9 cellular contexts compared by ENCODE assay signal in the genomic region with DNA sequence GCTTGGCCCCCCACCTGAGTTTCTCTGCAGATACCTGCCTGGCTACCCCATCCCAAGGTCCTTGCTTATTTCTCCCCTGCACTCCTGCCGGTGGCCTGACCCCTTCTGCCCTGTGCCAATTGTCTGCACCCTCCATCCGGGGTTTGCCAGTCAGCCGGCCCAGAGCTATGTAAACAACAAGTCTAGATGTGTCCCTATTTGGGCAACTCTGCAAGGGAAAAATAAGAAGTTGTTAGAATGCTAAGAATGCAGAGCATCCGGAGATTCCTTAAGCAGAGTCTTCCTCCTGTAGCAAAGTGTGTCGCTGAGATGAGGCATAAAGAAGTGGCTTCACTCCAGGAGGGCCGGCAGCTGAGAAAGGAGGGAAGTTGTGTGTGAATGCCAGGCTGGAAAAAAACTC. TPM values are rescaled to one million over a fixed set of nuclear protein-coding genes. Genes with fewer than 3 reads are reported as not detected.
DNase-seq lines count a peak whose midpoint lies in the region; ATAC-seq, FAIRE-seq and TF ChIP-seq lines count a peak whose summit lies in the region.
"Had no signal": no experiment of that assay in that cellular context is flagged by ENCODE, and none has a peak within 500 bp of the region (broad histone marks: within the 10 kb centered on the region; RNA-seq: fewer than 3 reads in every experiment).

No MANE protein-coding gene starts in this region.

- ATAC-seq in SK-N-SH treated with all-trans-retinoic acid at 6 μM for 48 hours: peak; percentile 53
- ATAC-seq in left cardiac atrium: no peak

- H3F3A ChIP-seq in smooth muscle cell (ENCODE audit: low read depth): peaks cover 4% of the 10 kb centered on the region

- no peak overlapping the region for H3K9ac ChIP-seq in smooth muscle cell (ENCODE audit: low read depth)

- WGBS in smooth muscle cell (ENCODE audit: low lambda C conversion rate): 9% methylated on average over 6 of the region's 6 CpGs
- WGBS in small intestine, 3 donors: 47 to 68% (median 62%) methylated on average over 6 of the region's 6 CpGs

- DNase-seq in H7 (peak; percentile 77), hepatic stellate cell (ENCODE audit: low spot score) (peak; percentile 57), smooth muscle cell (lab: John Stamatoyannopoulos, UW; ENCODE audit: unreplicated experiment) (no peak), small intestine (no peak), left cardiac atrium (no peak), NOMO-1 treated with dmso at 0.1 percent for 144 hours (lab: John Stamatoyannopoulos, UW; ENCODE audit: unreplicated experiment) (no peak)
- DNase-seq: activated CD8-positive, alpha-beta memory T cell treated with anti-CD3 and anti-CD28 coated beads for 24 hours had no signal

- no peak for TF ChIP-seq CTCF in smooth muscle cell (IDR thresholded peaks at IDR 0.05; ENCODE audit: borderline replicate concordance, insufficient read depth, poor library complexity, severe bottlenecking)

- intact Hi-C loops in left cardiac atrium (cut with DNase I): no loop called here

- H3K79me2 ChIP-seq in smooth muscle cell (ENCODE audit: low read depth): no peaks in the 10 kb centered on the region

- H3K4me2 ChIP-seq in smooth muscle cell: peak overlapping the region; percentile 27

- H3K4me3 ChIP-seq in H7 (ENCODE audit: insufficient read depth, low read depth, low read length) (no peak overlapping the region), smooth muscle cell (no peak overlapping the region), small intestine (ENCODE audit: low read depth in 1 of 2, low read length in 2 of 2) (no peak overlapping the region)

- no peaks in the 10 kb centered on the region for H4K20me1 ChIP-seq in smooth muscle cell (ENCODE audit: low read depth)

- H3K9me3 ChIP-seq in smooth muscle cell (replicated peaks; ENCODE audit: low read depth): no peaks in the 10 kb centered on the region
- no peaks in the 10 kb centered on the region for H3K9me3 ChIP-seq in small intestine (ENCODE audit: control insufficient read depth, low read depth)

- H3K27ac ChIP-seq in smooth muscle cell (ENCODE audit: low read depth) (no peak overlapping the region), small intestine (ENCODE audit: low read depth in 1 of 2, low read length in 1 of 2) (no peak overlapping the region)

- H2AFZ ChIP-seq in smooth muscle cell (ENCODE audit: low read depth): peak overlapping the region; percentile 36

- H3K27me3 ChIP-seq in H7 (ENCODE audit: control insufficient read depth, insufficient read depth, low read length) (no peaks in the 10 kb centered on the region), smooth muscle cell (ENCODE audit: low read depth) (no peaks in the 10 kb centered on the region), small intestine (ENCODE audit: control insufficient read depth in 2 of 2, insufficient read depth in 2 of 2, low read length in 2 of 2) (no peaks in the 10 kb centered on the region)

- H3K4me1 ChIP-seq in smooth muscle cell (ENCODE audit: low read depth) (peaks cover 15% of the 10 kb centered on the region), small intestine (ENCODE audit: control insufficient read depth in 2 of 2, insufficient read depth in 1 of 2, low read depth in 1 of 2, low read length in 1 of 2) (no peaks in the 10 kb centered on the region)

- no peaks in the 10 kb centered on the region; the same call in 1 of the 2 replicates for H3K36me3 ChIP-seq in H7 (replicated peaks; ENCODE audit: control insufficient read depth, insufficient read depth, low read length)
- no peaks in the 10 kb centered on the region for H3K36me3 ChIP-seq in smooth muscle cell (ENCODE audit: low read depth)
- no peaks in the 10 kb centered on the region for H3K36me3 ChIP-seq in small intestine (ENCODE audit: control insufficient read depth in 2 of 2, insufficient read depth in 2 of 2, low read length in 2 of 2)

- no peak for FAIRE-seq in small intestine (lab: Jason Lieb, UNC)
- FAIRE-seq: bronchial epithelial cell had no signal

TF ChIP-seq in SK-N-SH treated with all-trans-retinoic acid at 6 μM for 48 hours, 23 proteins besides CTCF, POLR2A, EP300 and RAD21:
- no peak for TF ChIP-seq POU6F1 (CRISPR knock-in tag; IDR thresholded peaks at IDR 0.05; ENCODE audit: borderline replicate concordance, low read depth)
- no peak for TF ChIP-seq CREB5 (CRISPR knock-in tag; IDR thresholded peaks at IDR 0.05; ENCODE audit: low read depth)
- TF ChIP-seq BACH2 (CRISPR knock-in tag; IDR thresholded peaks at IDR 0.05; ENCODE audit: borderline replicate concordance): no peak
- no peak for TF ChIP-seq CSDC2 (CRISPR knock-in tag; IDR thresholded peaks at IDR 0.05)
- no peak for TF ChIP-seq PPARA (CRISPR knock-in tag; IDR thresholded peaks at IDR 0.05; ENCODE audit: borderline replicate concordance)
- TF ChIP-seq ARNTL (CRISPR knock-in tag; IDR thresholded peaks at IDR 0.05; ENCODE audit: borderline replicate concordance, low read depth): no peak
- no peak for TF ChIP-seq ZFP30 (CRISPR knock-in tag; IDR thresholded peaks at IDR 0.05)
- TF ChIP-seq ZNF565 (CRISPR knock-in tag; conservative IDR thresholded peaks at IDR 0.05; ENCODE audit: low read depth): no peak

RNA-seq across cellular contexts. Expression of gene RGS9, which starts 46.6 kb away (rescaled TPM):
- 5.1 and 7.9 TPM in 2 replicates for total RNA-seq in H7 (2014; rRNA removed; shearing (Covaris generic))
- 15.6 and 16.3 TPM in 2 replicates for total RNA-seq in smooth muscle cell
- polyA plus RNA-seq in smooth muscle cell: 18.8 and 20.4 TPM in 2 replicates
- 1 to 10 TPM; 2.4 to 4.7 (median 4.5) TPM for polyA plus RNA-seq in small intestine
- 1 to 10 TPM; 3.0 to 4.9 TPM for total RNA-seq in left cardiac atrium

Comparison
In these comparisons a context has a peak if more than half of its experiments do, and no peak if none do; other contexts are left out.
1. DNase-seq: peak in H7 (single experiment) and hepatic stellate cell (single experiment); none in smooth muscle cell (single experiment), small intestine (single experiment), left cardiac atrium (single experiment) and NOMO-1 treated with dmso at 0.1 percent for 144 hours (single experiment).